Comparison of ENCODE assay signal across 1 cellular context in genomic region chr6:159693894-159694545, GRCh38.
TF ChIP-seq lines count a peak whose summit lies in the region.

No MANE protein-coding gene starts in this region.

TF ChIP-seq in HepG2, 621 proteins besides CTCF, POLR2A, EP300 and RAD21 (continued from another document and continues in another):
- TF ChIP-seq ATF7-NPFF (CRISPR knock-in tag; IDR thresholded peaks at IDR 0.05; ENCODE audit: low read depth) (no peak), NAIF1 (CRISPR knock-in tag; IDR thresholded peaks at IDR 0.05; ENCODE audit: borderline replicate concordance) (no peak), ZC3H4 (CRISPR knock-in tag; IDR thresholded peaks at IDR 0.05; ENCODE audit: borderline replicate concordance) (peak; percentile 65; the same call in 1 of the 2 replicates), ZMAT5 (CRISPR knock-in tag; IDR thresholded peaks at IDR 0.05; ENCODE audit: borderline replicate concordance, low read depth) (no peak), CREB3 (CRISPR knock-in tag; IDR thresholded peaks at IDR 0.05) (no peak), TBX3 (IDR thresholded peaks at IDR 0.05; ENCODE audit: borderline replicate concordance) (no peak), NR1H2 (CRISPR knock-in tag; IDR thresholded peaks at IDR 0.05; ENCODE audit: borderline replicate concordance, low read depth) (no peak), JARID2 (CRISPR knock-in tag; IDR thresholded peaks at IDR 0.05; ENCODE audit: insufficient replicate concordance) (no peak), CENPBD1 (CRISPR knock-in tag; IDR thresholded peaks at IDR 0.05; ENCODE audit: borderline replicate concordance, low read depth) (peak; percentile 78; the same call in 1 of the 2 replicates), ELF3 (CRISPR knock-in tag; IDR thresholded peaks at IDR 0.05) (peak; percentile 93), CAMTA2 (CRISPR knock-in tag; IDR thresholded peaks at IDR 0.05; ENCODE audit: borderline replicate concordance) (no peak), ZNF597 (CRISPR knock-in tag; IDR thresholded peaks at IDR 0.05) (no peak), ZNF275 (CRISPR knock-in tag; IDR thresholded peaks at IDR 0.05; ENCODE audit: borderline replicate concordance) (peak; percentile 81; the same call in 1 of the 2 replicates), BHLHE40 (IDR thresholded peaks at IDR 0.05; ENCODE audit: low read length) (no peak), ATAD3A (CRISPR knock-in tag; IDR thresholded peaks at IDR 0.05) (no peak), HNF1A (IDR thresholded peaks at IDR 0.05; ENCODE audit: low read depth) (no peak; the same call in 1 of the 2 replicates), HNF1A (CRISPR knock-in tag; IDR thresholded peaks at IDR 0.05; ENCODE audit: borderline replicate concordance) (no peak), ZNF44 (CRISPR knock-in tag; IDR thresholded peaks at IDR 0.05) (no peak), ZNF556 (CRISPR knock-in tag; IDR thresholded peaks at IDR 0.05; ENCODE audit: borderline replicate concordance) (no peak; the same call in 1 of the 2 replicates), RFXAP (CRISPR knock-in tag; IDR thresholded peaks at IDR 0.05; ENCODE audit: borderline replicate concordance) (no peak; the same call in 1 of the 2 replicates), NFE2L1 (CRISPR knock-in tag; IDR thresholded peaks at IDR 0.05; ENCODE audit: borderline replicate concordance) (no peak), DBP (CRISPR knock-in tag; IDR thresholded peaks at IDR 0.05; ENCODE audit: not compliant biosample characterization) (no peak), ZFP91 (CRISPR knock-in tag; IDR thresholded peaks at IDR 0.05; ENCODE audit: borderline replicate concordance) (no peak; the same call in 1 of the 2 replicates), ZNF414 (CRISPR knock-in tag; IDR thresholded peaks at IDR 0.05) (0 out of 2 replicates have a peak, but pooled peaks have one; percentile 90), AHR (CRISPR knock-in tag; IDR thresholded peaks at IDR 0.05) (no peak), NCOR1 (IDR thresholded peaks at IDR 0.05; ENCODE audit: borderline replicate concordance, low read length) (peak; percentile 83; the same call in 1 of the 2 replicates), ZSCAN25 (CRISPR knock-in tag; IDR thresholded peaks at IDR 0.05) (0 out of 2 replicates have a peak, but pooled peaks have one; percentile 8), ZNF180 (CRISPR knock-in tag; IDR thresholded peaks at IDR 0.05; ENCODE audit: borderline replicate concordance, low read depth) (0 out of 2 replicates have a peak, but pooled peaks have one; percentile 40), ZNF781 (CRISPR knock-in tag; IDR thresholded peaks at IDR 0.05; ENCODE audit: borderline replicate concordance, not compliant biosample characterization) (no peak), SUZ12 (IDR thresholded peaks at IDR 0.05; ENCODE audit: low read depth, low read length) (no peak), CSRNP2 (CRISPR knock-in tag; conservative IDR thresholded peaks at IDR 0.05; ENCODE audit: low read depth) (no peak), ZNF207 (IDR thresholded peaks at IDR 0.05; ENCODE audit: borderline replicate concordance) (no peak), SPEN (CRISPR knock-in tag; IDR thresholded peaks at IDR 0.05; ENCODE audit: low read depth) (no peak; the same call in 1 of the 2 replicates), ZNF614 (CRISPR knock-in tag; IDR thresholded peaks at IDR 0.05; ENCODE audit: borderline replicate concordance) (0 out of 2 replicates have a peak, but pooled peaks have one; percentile 24), ZNF670 (CRISPR knock-in tag; IDR thresholded peaks at IDR 0.05; ENCODE audit: borderline replicate concordance) (no peak), ATF4 (CRISPR knock-in tag; IDR thresholded peaks at IDR 0.05) (no peak; a peak in 2 of 4 replicates), TBP (CRISPR knock-in tag; IDR thresholded peaks at IDR 0.05) (no peak), WIZ (CRISPR knock-in tag; IDR thresholded peaks at IDR 0.05) (no peak), YY1 (IDR thresholded peaks at IDR 0.05; ENCODE audit: insufficient read depth, insufficient replicate concordance, low read depth, low read length) (no peak)
